Comparison of ENCODE assay signal across 23 cellular contexts in genomic region chr12:67410667-67411067, GRCh38.
A peak's percentile ranks its signal among the peaks of the same experiment; 100 is the strongest.
DNase-seq lines count a peak whose midpoint lies in the region; ATAC-seq and TF ChIP-seq lines count a peak whose summit lies in the region.
"Had no signal": no experiment of that assay in that cellular context is flagged by ENCODE, and none has a peak within 500 bp of the region (broad histone marks: within the 10 kb centered on the region; RNA-seq: fewer than 3 reads in every experiment).

No MANE protein-coding gene starts in this region.

- H3K79me2 ChIP-seq in GM23248 (ENCODE audit: insufficient read depth) = no peaks in the 10 kb centered on the region

- in situ Hi-C loops in GM23248 (cut with MboI) = no loop called here

- ATAC-seq in body of pancreas = peak; percentile 92
- ATAC-seq in mucosa of descending colon = peak; percentile 88
- no peak for ATAC-seq in GM18870 (IDR thresholded peaks at IDR 0.05; ENCODE audit: unreplicated experiment)
- ATAC-seq: activated T-helper 17 cell treated with anti-CD3 and anti-CD28 coated beads, Interleukin-2, amount 50 U/mL, for 72 hours; sciatic nerve had no signal

- peak overlapping the region; percentile 2 for H3K4me2 ChIP-seq in GM23248 (ENCODE audit: unreplicated experiment)

- H3K36me3 ChIP-seq in GM23248 (ENCODE audit: low read depth) (no peaks in the 10 kb centered on the region), body of pancreas (replicated peaks in 1 of 2; ENCODE audit: insufficient read depth in 1 of 2, low read depth in 2 of 2) (no peaks in the 10 kb centered on the region), mucosa of descending colon (ENCODE audit: low read depth) (no peaks in the 10 kb centered on the region)
- H3K36me3 ChIP-seq: thyroid gland had no signal

- no peak overlapping the region for H2AFZ ChIP-seq in GM23248

- H3K4me3 ChIP-seq in GM23248 = no peak overlapping the region
- no peak overlapping the region for H3K4me3 ChIP-seq in body of pancreas
- H3K4me3 ChIP-seq in mucosa of descending colon = no peak overlapping the region
- H3K4me3 ChIP-seq: dorsolateral prefrontal cortex, thyroid gland had no signal

- no peaks in the 10 kb centered on the region for H3K27me3 ChIP-seq in GM23248 (replicated peaks; ENCODE audit: insufficient read depth)
- H3K27me3 ChIP-seq in body of pancreas = no peaks in the 10 kb centered on the region
- H3K27me3 ChIP-seq: dorsolateral prefrontal cortex, thyroid gland had no signal

- peaks cover 8% of the 10 kb centered on the region for H3K36me3 Mint-ChIP-seq in activated naive CD4-positive, alpha-beta T cell treated with anti-CD3 and anti-CD28 coated beads for 36 hours (ENCODE audit: low read depth)
- H3K36me3 Mint-ChIP-seq: CD14-positive monocyte had no signal

- intact Hi-C loops in body of pancreas (cut with DNase I) (no loop called here), mucosa of descending colon (cut with DNase I, micrococcal nuclease) (no loop called here)
- intact Hi-C loops in activated naive CD4-positive, alpha-beta T cell treated with anti-CD3 and anti-CD28 coated beads for 36 hours (cut with micrococcal nuclease) = loop anchor here (10.0 kb wide), 1 partner anchor 386 kb away; no protein-coding TSS in a partner anchor

- H3K27ac ChIP-seq in GM23248 (no peak overlapping the region), body of pancreas (peak overlapping the region; percentile 22 to 74 (median 50))
- H3K27ac ChIP-seq: dorsolateral prefrontal cortex, thyroid gland had no signal

- CTCF ChIA-PET in activated naive CD4-positive, alpha-beta T cell treated with anti-CD3 and anti-CD28 coated beads for 36 hours (lab: Charles Lee) = interaction anchor here (0.7 kb wide), 1 partner anchor 56 kb away, joined by 3 read pairs; no protein-coding TSS in a partner anchor

- H3K27me3 Mint-ChIP-seq in activated naive CD4-positive, alpha-beta T cell treated with anti-CD3 and anti-CD28 coated beads for 36 hours (ENCODE audit: low read depth) = no peaks in the 10 kb centered on the region
- H3K27me3 Mint-ChIP-seq: activated naive CD8-positive, alpha-beta T cell; activated T-helper 17 cell treated with anti-CD3 and anti-CD28 coated beads, Interleukin-2, amount 50 U/mL, for 72 hours; IgD-negative memory B cell had no signal

- 24 to 26% methylated on average over 2 of the region's 2 CpGs for WGBS in GM23248 (ENCODE audit: low coverage in 1 of 2, low lambda C conversion rate in 2 of 2, missing lambda C conversion rate in 2 of 2), 2 experiments
- WGBS in body of pancreas, 2 donors = 2 to 11% methylated on average over 2 of the region's 2 CpGs

- H3K4me3 Mint-ChIP-seq in activated naive CD4-positive, alpha-beta T cell treated with anti-CD3 and anti-CD28 coated beads for 36 hours = no peak overlapping the region
- H3K4me3 Mint-ChIP-seq: activated naive CD8-positive, alpha-beta T cell; activated T-helper 17 cell treated with anti-CD3 and anti-CD28 coated beads, Interleukin-2, amount 50 U/mL, for 72 hours; CD14-positive monocyte; IgD-negative memory B cell; mesothelial cell of epicardium; nephron progenitor cell; stimulated activated naive CD8-positive, alpha-beta T cell treated with anti-CD3 and anti-CD28 coated beads, Interleukin-15, Interleukin-2, amounts not matched to agents 100 ng/mL and 50 ng/mL, for 24 hours had no signal

- DNase-seq in GM23248 (peak; percentile 25), NCI-H1105 treated with DMSO at 0.1 percent for 48 hours (lab: John Stamatoyannopoulos, UW) (peak; percentile 31), body of pancreas (peak; percentile 32 to 68 (median 53)), mucosa of descending colon (no peak), GDM1 (lab: John Stamatoyannopoulos, UW) (no peak)
- no peak for DNase-seq in activated naive CD4-positive, alpha-beta T cell treated with anti-CD3 and anti-CD28 coated beads for 36 hours
- DNase-seq: activated CD4-positive, alpha-beta T cell treated with anti-CD3 and anti-CD28 coated beads, Interleukin-2, amount 50 U/mL, for 4 hours; activated CD4-positive, CD25-positive, alpha-beta regulatory T cell; activated CD8-positive, alpha-beta memory T cell treated with anti-CD3 and anti-CD28 coated beads, Interleukin-2, amount 50 U/mL, for 4 hours; dorsolateral prefrontal cortex; GOT3; NCI-H1417; nephron progenitor cell; stimulated activated CD4-positive, alpha-beta T cell treated with anti-CD3 and anti-CD28 coated beads, Interleukin-15, amount 100 ng/mL, for 24 hours; thyroid gland had no signal

- H3K9ac ChIP-seq in GM23248 = no peak overlapping the region

- H3K9me3 Mint-ChIP-seq in activated naive CD4-positive, alpha-beta T cell treated with anti-CD3 and anti-CD28 coated beads for 36 hours = peaks cover 10% of the 10 kb centered on the region

- no peaks in the 10 kb centered on the region for H3K4me1 Mint-ChIP-seq in activated naive CD4-positive, alpha-beta T cell treated with anti-CD3 and anti-CD28 coated beads for 36 hours (ENCODE audit: low read depth)
- H3K4me1 Mint-ChIP-seq: activated T-helper 17 cell treated with anti-CD3 and anti-CD28 coated beads, Interleukin-2, amount 50 U/mL, for 72 hours; CD14-positive monocyte; IgD-negative memory B cell had no signal

- H3K4me1 ChIP-seq in GM23248 (ENCODE audit: insufficient read depth) = no peaks in the 10 kb centered on the region
- H3K4me1 ChIP-seq in body of pancreas = peaks cover 22% of the 10 kb centered on the region
- peaks cover 17% of the 10 kb centered on the region for H3K4me1 ChIP-seq in mucosa of descending colon (ENCODE audit: low read depth)
- H3K4me1 ChIP-seq: thyroid gland had no signal

- H3K9me2 ChIP-seq in GM23248 (ENCODE audit: insufficient read depth) = no peaks in the 10 kb centered on the region

- H3K9me3 ChIP-seq in GM23248 (ENCODE audit: low read depth) = no peaks in the 10 kb centered on the region
- no peaks in the 10 kb centered on the region for H3K9me3 ChIP-seq in body of pancreas
- no peaks in the 10 kb centered on the region for H3K9me3 ChIP-seq in mucosa of descending colon
- H3K9me3 ChIP-seq: thyroid gland had no signal

- no peaks in the 10 kb centered on the region for H4K20me1 ChIP-seq in GM23248 (ENCODE audit: insufficient read depth)

- TF ChIP-seq POLR2A in body of pancreas (IDR thresholded peaks at IDR 0.05) = no peak

- 0 out of 2 replicates have a peak, but pooled peaks cover 3% of the 10 kb centered on the region for H3F3A ChIP-seq in GM23248 (ENCODE audit: insufficient read depth)

- TF ChIP-seq CTCF in body of pancreas (IDR thresholded peaks at IDR 0.05) (peak in 3 of 7 experiments; percentile 4 to 20 (median 14)), mucosa of descending colon (IDR thresholded peaks at IDR 0.05) (no peak)

- H3K27ac Mint-ChIP-seq in activated naive CD4-positive, alpha-beta T cell treated with anti-CD3 and anti-CD28 coated beads for 36 hours = no peak overlapping the region
- H3K27ac Mint-ChIP-seq: activated naive CD8-positive, alpha-beta T cell; activated T-helper 17 cell treated with anti-CD3 and anti-CD28 coated beads, Interleukin-2, amount 50 U/mL, for 72 hours; CD14-positive monocyte; mesothelial cell of epicardium; nephron progenitor cell; stimulated activated naive CD8-positive, alpha-beta T cell treated with anti-CD3 and anti-CD28 coated beads, Interleukin-15, Interleukin-2, amounts not matched to agents 100 ng/mL and 50 ng/mL, for 24 hours had no signal

Comparison
In these comparisons a context has a peak if more than half of its experiments do, and no peak if none do; other contexts are left out.
1. DNase-seq: peak in GM23248 (single experiment), NCI-H1105 treated with DMSO at 0.1 percent for 48 hours (single experiment) and body of pancreas (4 of 4); none in mucosa of descending colon (0 of 3), activated naive CD4-positive, alpha-beta T cell treated with anti-CD3 and anti-CD28 coated beads for 36 hours (single experiment) and GDM1 (single experiment).